28 cellular contexts compared by ENCODE assay signal in the genomic region with DNA sequence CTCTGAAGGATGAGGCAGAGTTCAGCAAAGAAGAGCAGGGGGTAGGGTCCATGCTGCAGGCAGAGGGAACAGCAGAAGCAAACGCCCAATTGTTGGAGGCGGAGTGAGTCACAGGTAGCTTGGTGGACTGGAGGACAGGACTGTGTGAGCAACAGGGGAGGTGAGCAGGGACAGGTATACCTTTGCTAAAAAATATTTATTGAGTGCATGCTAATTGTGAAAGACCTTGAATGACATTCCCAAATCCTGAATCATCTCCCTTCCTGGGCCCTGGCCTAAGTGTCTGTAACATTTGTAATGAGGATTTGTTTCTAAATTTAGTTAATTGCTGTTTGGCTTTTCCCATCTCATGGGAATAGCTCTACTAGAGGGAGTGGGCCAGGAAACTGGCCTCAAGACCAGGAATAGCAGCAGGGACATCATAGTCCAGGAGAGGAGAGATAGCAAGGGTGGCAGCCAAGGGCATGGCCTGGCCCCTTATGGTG.
A peak's percentile ranks its signal among the peaks of the same experiment; 100 is the strongest.
DNase-seq lines count a peak whose midpoint lies in the region; ATAC-seq and TF ChIP-seq lines count a peak whose summit lies in the region.
"Had no signal": no experiment of that assay in that cellular context is flagged by ENCODE, and none has a peak within 500 bp of the region (broad histone marks: within the 10 kb centered on the region; RNA-seq: fewer than 3 reads in every experiment).

No MANE protein-coding gene starts in this region.

- no peak overlapping the region for H2AK5ac ChIP-seq in mesendoderm (ENCODE audit: low read length)

- H3K27ac Mint-ChIP-seq in activated CD8-positive, alpha-beta memory T cell treated with anti-CD3 and anti-CD28 coated beads, Interleukin-2, amount 10 ng/mL, durations not matched to agents 7 days and 5 days, result no peak overlapping the region
- H3K27ac Mint-ChIP-seq in T-helper 2 cell treated with Interferon-gamma antibody and Interleukin-4, amounts not matched to agents 5 μg/mL and 100 μg/mL, for 36 hours, result no peak overlapping the region
- no peak overlapping the region for H3K27ac Mint-ChIP-seq in chondrocyte (ENCODE audit: unreplicated experiment)
- H3K27ac Mint-ChIP-seq: CD4-positive, alpha-beta T cell; neural progenitor cell; T-helper 17 cell had no signal

- H3K27me3 Mint-ChIP-seq in activated CD8-positive, alpha-beta memory T cell treated with anti-CD3 and anti-CD28 coated beads, Interleukin-2, amount 10 ng/mL, durations not matched to agents 7 days and 5 days, result peaks cover 24% of the 10 kb centered on the region
- peaks cover 3% of the 10 kb centered on the region for H3K27me3 Mint-ChIP-seq in T-helper 2 cell treated with Interferon-gamma antibody and Interleukin-4, amounts not matched to agents 5 μg/mL and 100 μg/mL, for 36 hours (ENCODE audit: low read depth)
- peaks cover 42% of the 10 kb centered on the region for H3K27me3 Mint-ChIP-seq in chondrocyte (ENCODE audit: low read depth)

- H2BK15ac ChIP-seq in mesendoderm (replicated peaks; ENCODE audit: low read depth), result no peak overlapping the region

- no peak overlapping the region for H3K27ac ChIP-seq in mesendoderm (ENCODE audit: low read depth, low read length)
- H3K27ac ChIP-seq: adrenal gland, cardiac muscle cell, neural progenitor cell, SJSA1, tibial nerve, WERI-Rb-1 had no signal

- no peak overlapping the region for H3K4me3 Mint-ChIP-seq in activated CD8-positive, alpha-beta memory T cell treated with anti-CD3 and anti-CD28 coated beads, Interleukin-2, amount 10 ng/mL, durations not matched to agents 7 days and 5 days
- H3K4me3 Mint-ChIP-seq in T-helper 2 cell treated with Interferon-gamma antibody and Interleukin-4, amounts not matched to agents 5 μg/mL and 100 μg/mL, for 36 hours, result no peak overlapping the region
- H3K4me3 Mint-ChIP-seq in chondrocyte (ENCODE audit: unreplicated experiment), result no peak overlapping the region
- H3K4me3 Mint-ChIP-seq: CD4-positive, alpha-beta T cell; neural progenitor cell; stimulated activated naive CD8-positive, alpha-beta T cell treated with anti-CD3 and anti-CD28 coated beads, Interleukin-15, amount 100 ng/mL, for 72 hours had no signal

- peaks cover 12% of the 10 kb centered on the region for H3K4me1 Mint-ChIP-seq in activated CD8-positive, alpha-beta memory T cell treated with anti-CD3 and anti-CD28 coated beads, Interleukin-2, amount 10 ng/mL, durations not matched to agents 7 days and 5 days
- H3K4me1 Mint-ChIP-seq in T-helper 2 cell treated with Interferon-gamma antibody and Interleukin-4, amounts not matched to agents 5 μg/mL and 100 μg/mL, for 36 hours (ENCODE audit: low read depth), result peaks cover 2% of the 10 kb centered on the region
- H3K4me1 Mint-ChIP-seq in chondrocyte (ENCODE audit: low read depth), result peaks cover 19% of the 10 kb centered on the region
- H3K4me1 Mint-ChIP-seq: T-helper 17 cell had no signal

- H4K5ac ChIP-seq in mesendoderm (ENCODE audit: low read length), result no peak overlapping the region

- H3K36me3 ChIP-seq in mesendoderm (ENCODE audit: control insufficient read depth, insufficient read depth, low read length), result no peaks in the 10 kb centered on the region
- H3K36me3 ChIP-seq: adrenal gland, cardiac muscle cell, neural progenitor cell, SJSA1, spleen, tibial nerve, WERI-Rb-1 had no signal

- no peak overlapping the region for H3K4me3 ChIP-seq in mesendoderm (ENCODE audit: low read length)
- H3K4me3 ChIP-seq: adrenal gland, cardiac muscle cell, mucosa of descending colon, neural progenitor cell, SJSA1, spleen, tibial nerve had no signal

- no peak overlapping the region for H2BK120ac ChIP-seq in mesendoderm (ENCODE audit: low read depth, low read length)

- H3K23ac ChIP-seq in mesendoderm (ENCODE audit: low read length), result no peak overlapping the region

- H3K79me2 ChIP-seq in mesendoderm (ENCODE audit: control insufficient read depth, insufficient read depth, low read length), result no peaks in the 10 kb centered on the region

- no peak for TF ChIP-seq CTCF in chondrocyte (IDR thresholded peaks at IDR 0.05)

- H4K8ac ChIP-seq in mesendoderm (ENCODE audit: low read depth, low read length), result no peak overlapping the region

- H3K9ac ChIP-seq in mesendoderm (ENCODE audit: low read length), result no peak overlapping the region
- H3K9ac ChIP-seq: neural progenitor cell had no signal

- H3K4me2 ChIP-seq in mesendoderm (ENCODE audit: low read length), result no peak overlapping the region
- H3K4me2 ChIP-seq: neural progenitor cell had no signal

- H3K9me3 Mint-ChIP-seq in activated CD8-positive, alpha-beta memory T cell treated with anti-CD3 and anti-CD28 coated beads, Interleukin-2, amount 10 ng/mL, durations not matched to agents 7 days and 5 days (ENCODE audit: low read depth), result no peaks in the 10 kb centered on the region
- H3K9me3 Mint-ChIP-seq in T-helper 2 cell treated with Interferon-gamma antibody and Interleukin-4, amounts not matched to agents 5 μg/mL and 100 μg/mL, for 36 hours, result no peaks in the 10 kb centered on the region
- H3K9me3 Mint-ChIP-seq in chondrocyte (ENCODE audit: low read depth), result no peaks in the 10 kb centered on the region
- H3K9me3 Mint-ChIP-seq: CD4-positive, alpha-beta T cell; neural progenitor cell; stimulated activated naive CD8-positive, alpha-beta T cell treated with anti-CD3 and anti-CD28 coated beads, Interleukin-15, amount 100 ng/mL, for 72 hours had no signal

- H3K56ac ChIP-seq in mesendoderm (ENCODE audit: low read length), result no peak overlapping the region

- peaks cover 2% of the 10 kb centered on the region for H3K4me1 ChIP-seq in mesendoderm (ENCODE audit: control insufficient read depth, low read depth, low read length)
- H3K4me1 ChIP-seq: adrenal gland, spleen had no signal

- no peaks in the 10 kb centered on the region for H3K27me3 ChIP-seq in mesendoderm (ENCODE audit: insufficient read depth, low read length, poor library complexity)
- H3K27me3 ChIP-seq: adrenal gland, cardiac muscle cell, neural progenitor cell, SJSA1 had no signal

- no peak overlapping the region for H2BK5ac ChIP-seq in mesendoderm (ENCODE audit: low read length)

- no peaks in the 10 kb centered on the region for H3K36me3 Mint-ChIP-seq in activated CD8-positive, alpha-beta memory T cell treated with anti-CD3 and anti-CD28 coated beads, Interleukin-2, amount 10 ng/mL, durations not matched to agents 7 days and 5 days
- no peaks in the 10 kb centered on the region for H3K36me3 Mint-ChIP-seq in T-helper 2 cell treated with Interferon-gamma antibody and Interleukin-4, amounts not matched to agents 5 μg/mL and 100 μg/mL, for 36 hours (ENCODE audit: low read depth)
- peaks cover 1% of the 10 kb centered on the region for H3K36me3 Mint-ChIP-seq in chondrocyte (ENCODE audit: low read depth)
- H3K36me3 Mint-ChIP-seq: neural progenitor cell had no signal

- WGBS in mesendoderm (ENCODE audit: extremely low coverage, insufficient coverage, low lambda C conversion rate), result no CpG with 5 or more reads among the region's 2 CpGs

- no peak overlapping the region for H3K4ac ChIP-seq in mesendoderm (ENCODE audit: low read depth, low read length)

- CTCF ChIA-PET in activated CD8-positive, alpha-beta memory T cell treated with anti-CD3 and anti-CD28 coated beads, Interleukin-2, amount 10 ng/mL, durations not matched to agents 7 days and 5 days (lab: Charles Lee), result no interaction called here

- ATAC-seq in esophagus mucosa (peak; percentile 64), GM19395 (IDR thresholded peaks at IDR 0.05; ENCODE audit: unreplicated experiment) (no peak)
- no peak for ATAC-seq in activated CD8-positive, alpha-beta memory T cell treated with anti-CD3 and anti-CD28 coated beads, Interleukin-2, amount 10 ng/mL, durations not matched to agents 7 days and 5 days
- ATAC-seq: mucosa of descending colon; stimulated activated naive CD8-positive, alpha-beta T cell treated with anti-CD3 and anti-CD28 coated beads, Interleukin-15, amount 100 ng/mL, for 72 hours; T-helper 17 cell had no signal

- DNase-seq in EH (ENCODE audit: low read depth), result peak; percentile 76
- DNase-seq in NCI-H69 (lab: John Stamatoyannopoulos, UW), result peak; percentile 13
- peak; percentile 78 for DNase-seq in mesendoderm
- DNase-seq in activated CD8-positive, alpha-beta memory T cell treated with anti-CD3 and anti-CD28 coated beads, Interleukin-2, amount 10 ng/mL, durations not matched to agents 7 days and 5 days, result no peak
- DNase-seq in T-helper 2 cell treated with Interferon-gamma antibody and Interleukin-4, amounts not matched to agents 5 μg/mL and 100 μg/mL, for 36 hours (ENCODE audit: low spot score), result no peak
- no peak for DNase-seq in chondrocyte (ENCODE audit: low spot score)
- DNase-seq: activated CD4-positive, alpha-beta T cell treated with anti-CD3 and anti-CD28 coated beads, Interleukin-2, amount 50 U/mL, for 48 hours; activated gamma-delta T cell; activated T-cell treated with anti-CD3 and anti-CD28 coated beads for 4 hours; adrenal gland; CD4-positive, alpha-beta T cell; dermis blood vessel endothelial cell; DMS79; foreskin melanocyte; mucosa of descending colon; NCI-H774; OCI-M1; stimulated activated CD4-positive, alpha-beta T cell treated with anti-CD3 and anti-CD28 coated beads, Interleukin-4, amount 100 ng/mL, for 4 hours; stimulated activated naive CD8-positive, alpha-beta T cell treated with anti-CD3 and anti-CD28 coated beads, Interleukin-15, amount 100 ng/mL, for 72 hours; T-helper 17 cell; WERI-Rb-1 had no signal

- no peaks in the 10 kb centered on the region for H3K79me1 ChIP-seq in mesendoderm (ENCODE audit: low read length)

- no peak overlapping the region for H3K18ac ChIP-seq in mesendoderm (ENCODE audit: low read length)

Comparison
In these comparisons a context has a peak if more than half of its experiments do, and no peak if none do; other contexts are left out.
1. DNase-seq: peak in EH (single experiment), NCI-H69 (single experiment) and mesendoderm (single experiment); none in activated CD8-positive, alpha-beta memory T cell treated with anti-CD3 and anti-CD28 coated beads, Interleukin-2, amount 10 ng/mL, durations not matched to agents 7 days and 5 days (single experiment), T-helper 2 cell treated with Interferon-gamma antibody and Interleukin-4, amounts not matched to agents 5 μg/mL and 100 μg/mL, for 36 hours (single experiment) and chondrocyte (single experiment).